Comparison of ENCODE assay signal across 8 cellular contexts in the genomic region with DNA sequence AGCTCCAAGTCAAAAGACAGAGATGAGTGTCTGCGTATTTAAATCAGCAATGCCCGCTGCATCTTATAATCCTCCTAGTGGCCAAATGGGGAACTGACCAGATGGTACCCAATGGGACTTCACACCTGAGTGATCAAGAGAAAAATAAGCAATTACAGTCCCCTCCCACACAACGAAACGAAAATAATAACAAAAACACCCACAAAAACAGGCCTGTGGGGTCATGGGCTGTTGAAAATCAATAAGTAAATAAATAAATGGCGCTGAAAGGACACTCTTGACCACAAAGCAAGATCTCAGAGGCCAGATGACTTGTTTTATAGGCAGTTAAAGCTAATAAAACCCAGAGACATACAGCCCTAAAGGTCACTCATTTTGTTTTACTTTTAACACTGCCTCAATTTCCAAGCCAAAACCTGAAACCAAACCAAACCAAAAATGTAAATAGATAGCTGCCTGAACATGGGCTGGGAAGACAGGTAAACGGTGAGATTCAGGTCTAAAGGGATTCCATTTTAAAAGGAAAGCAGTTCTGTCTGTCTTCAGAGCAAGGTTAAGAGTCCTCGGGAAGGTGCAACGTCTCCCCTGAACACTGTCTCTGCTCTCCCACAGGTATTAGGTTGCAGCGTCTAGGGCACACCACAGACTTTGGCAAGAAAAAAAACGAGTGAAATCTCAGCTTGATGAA. TPM values are rescaled to one million over a fixed set of nuclear protein-coding genes. Genes with fewer than 3 reads are reported as not detected.
DNase-seq lines count a peak whose midpoint lies in the region; ATAC-seq and TF ChIP-seq lines count a peak whose summit lies in the region.

No MANE protein-coding gene starts in this region.

- no peak overlapping the region for H2AFZ ChIP-seq in neuronal stem cell (ENCODE audit: low read length)

- H2BK5ac ChIP-seq in neuronal stem cell (ENCODE audit: low read length) = no peak overlapping the region

- peak; percentile 33 for ATAC-seq in GM21381 (IDR thresholded peaks at IDR 0.05; ENCODE audit: unreplicated experiment)
- ATAC-seq in foreskin keratinocyte = peak; percentile 77
- no peak for ATAC-seq in thoracic aorta (ENCODE audit: insufficient number of reproducible peaks, low FRiP score, low read depth)

- H2AK5ac ChIP-seq in neuronal stem cell (ENCODE audit: low read depth, low read length) = no peak overlapping the region

- H3K23ac ChIP-seq in neuronal stem cell (ENCODE audit: low read depth, low read length, poor library complexity) = no peak overlapping the region

- H3K9me3 Mint-ChIP-seq in IgD-negative memory B cell = no peaks in the 10 kb centered on the region

- H3K4me1 ChIP-seq in foreskin keratinocyte (peaks cover 11% of the 10 kb centered on the region), neuronal stem cell (ENCODE audit: control insufficient read depth in 2 of 2, insufficient read depth in 1 of 2, low read depth in 1 of 2, low read length in 2 of 2) (peaks cover 4 to 5% of the 10 kb centered on the region in 2 donors), thoracic aorta (ENCODE audit: control insufficient read depth in 1 of 2, low read depth in 2 of 2) (peaks cover 7 to 25% of the 10 kb centered on the region in 2 donors)

- no CpG with 5 or more reads among the region's 10 CpGs for WGBS in neuronal stem cell (ENCODE audit: extremely low coverage in 2 of 2, insufficient read length in 2 of 2, insufficient replicate concordance in 1 of 2), 2 donors

- H3K4me3 Mint-ChIP-seq in IgD-negative memory B cell = peak overlapping the region; percentile 89 to 94 (median 92)

- H3K27ac ChIP-seq in foreskin keratinocyte (no peak overlapping the region), neuronal stem cell (replicated peaks; ENCODE audit: low read length) (no peak overlapping the region), thoracic aorta (peak overlapping the region; percentile 91 to 93)

- H3K27me3 Mint-ChIP-seq in IgD-negative memory B cell = no peaks in the 10 kb centered on the region

- H2BK120ac ChIP-seq in neuronal stem cell (ENCODE audit: low read depth, low read length) = no peak overlapping the region

- H3K27ac Mint-ChIP-seq in IgD-negative memory B cell = peak overlapping the region; percentile 91 to 97 (median 97)

- no peak overlapping the region for H3K14ac ChIP-seq in neuronal stem cell (ENCODE audit: low read length)

- no peak overlapping the region for H2BK12ac ChIP-seq in neuronal stem cell (ENCODE audit: low read length)

- H3K18ac ChIP-seq in neuronal stem cell (ENCODE audit: low read length) = no peak overlapping the region

- H3K4me2 ChIP-seq in neuronal stem cell (ENCODE audit: insufficient read depth, low read length, poor library complexity, severe bottlenecking) = peak overlapping the region; percentile 45

- peaks cover 11 to 41% of the 10 kb centered on the region in 2 donors for H3K36me3 ChIP-seq in neuronal stem cell (replicated peaks in 1 of 2; ENCODE audit: control insufficient read depth in 2 of 2, insufficient read depth in 2 of 2, low read length in 2 of 2)
- peaks cover 14% of the 10 kb centered on the region for H3K36me3 ChIP-seq in thoracic aorta

- no peak overlapping the region for H3K9ac ChIP-seq in neuronal stem cell (ENCODE audit: low read depth, low read length, poor library complexity)

- peak overlapping the region; percentile 94 to 99 for H3K4me3 ChIP-seq in neuronal stem cell (ENCODE audit: low read length in 2 of 2)
- peak overlapping the region; percentile 99 for H3K4me3 ChIP-seq in thoracic aorta

- H3K27me3 ChIP-seq in foreskin keratinocyte = no peaks in the 10 kb centered on the region
- H3K27me3 ChIP-seq in neuronal stem cell (ENCODE audit: control insufficient read depth in 3 of 3, insufficient read depth in 3 of 3, low read depth in 1 of 3, low read length in 3 of 3) = no peaks in the 10 kb centered on the region
- H3K27me3 ChIP-seq in thoracic aorta (replicated peaks; ENCODE audit: insufficient read depth) = no peaks in the 10 kb centered on the region

- TF ChIP-seq CTCF in foreskin keratinocyte (conservative IDR thresholded peaks at IDR 0.05) (peak; percentile 86), thoracic aorta (IDR thresholded peaks at IDR 0.05) (peak; percentile 92)

- H3K36me3 Mint-ChIP-seq in IgD-negative memory B cell = peaks cover 8% of the 10 kb centered on the region

- DNase-seq in COLO668 (lab: John Stamatoyannopoulos, UW; ENCODE audit: unreplicated experiment) (peak; percentile 75), SHP77 (lab: John Stamatoyannopoulos, UW) (peak; percentile 38 to 40), foreskin keratinocyte (peak; percentile 37 to 63), neuronal stem cell (ENCODE audit: low spot score) (peak; percentile 82), thoracic aorta (ENCODE audit: low spot score) (peak; percentile 47)
- peak in 3 of 4 experiments; percentile 18 to 40 (median 38) for DNase-seq in activated naive CD4-positive, alpha-beta T cell (lab: John Stamatoyannopoulos, UW)

- H3K4ac ChIP-seq in neuronal stem cell (ENCODE audit: low read length) = no peak overlapping the region

- peaks cover 35 to 43% (median 36%) of the 10 kb centered on the region in 3 donors for H3K4me1 Mint-ChIP-seq in IgD-negative memory B cell

- H2BK15ac ChIP-seq in neuronal stem cell (ENCODE audit: low read length) = no peak overlapping the region

- H4K91ac ChIP-seq in neuronal stem cell (ENCODE audit: low read depth, low read length, poor library complexity) = no peak overlapping the region

- no peak overlapping the region for H4K8ac ChIP-seq in neuronal stem cell (ENCODE audit: low read depth, low read length)

- H3K9me3 ChIP-seq in neuronal stem cell (replicated peaks in 1 of 2; ENCODE audit: control insufficient read depth in 2 of 2, insufficient read depth in 1 of 2, low read depth in 1 of 2, low read length in 2 of 2) (no peaks in the 10 kb centered on the region), thoracic aorta (no peaks in the 10 kb centered on the region)

- peaks cover 2% of the 10 kb centered on the region for H3K79me1 ChIP-seq in neuronal stem cell (ENCODE audit: low read depth, low read length)

RNA-seq across cellular contexts. Expression of a gene that starts 1.3 kb away (rescaled TPM):
- polyA plus RNA-seq in IgD-negative memory B cell (34.3 TPM), foreskin keratinocyte (3.6 TPM in 2 replicates)
- total RNA-seq in foreskin keratinocyte (3.2 and 3.9 TPM in 2 replicates), thoracic aorta (1 to 10 TPM; 5.7 to 6.3 TPM)
- polyA plus RNA-seq in neuronal stem cell (2013, experiment 1 of 2) = 11.3 TPM
- 10.8 TPM for polyA plus RNA-seq in neuronal stem cell (2013, experiment 2 of 2)

RNA-seq across cellular contexts. Expression of a gene that starts 12.7 kb away (rescaled TPM):
- polyA plus RNA-seq in IgD-negative memory B cell (161 TPM), foreskin keratinocyte (69.3 and 75.2 TPM in 2 replicates)
- total RNA-seq in foreskin keratinocyte (107 and 113 TPM in 2 replicates), thoracic aorta (100 to 1,000 TPM; 154 to 181 TPM)
- 152 TPM for polyA plus RNA-seq in neuronal stem cell (2013, experiment 1 of 2)
- 149 TPM for polyA plus RNA-seq in neuronal stem cell (2013, experiment 2 of 2)

RNA-seq across cellular contexts. Expression of a gene that starts 36.9 kb away (rescaled TPM):
- polyA plus RNA-seq in IgD-negative memory B cell (5.4 TPM), foreskin keratinocyte (3.7 and 4.6 TPM in 2 replicates)
- total RNA-seq in foreskin keratinocyte (16.7 and 17.7 TPM in 2 replicates), thoracic aorta (10 to 100 TPM; 36.3 to 36.5 TPM)
- polyA plus RNA-seq in neuronal stem cell (2013, experiment 1 of 2) = 11.0 TPM
- 10.9 TPM for polyA plus RNA-seq in neuronal stem cell (2013, experiment 2 of 2)

Comparison
In these comparisons a context has a peak if more than half of its experiments do, and no peak if none do; other contexts are left out.
1. H3K27ac ChIP-seq: peak in thoracic aorta (2 of 2); none in foreskin keratinocyte (single experiment) and neuronal stem cell (single experiment).
2. Peak in every context shown above with its lines, with median percentiles within 50 percentile points of each other: DNase-seq.